ENCODE assay signal across 23 cellular contexts in genomic region chr7:26506196-26506595, GRCh38.
DNase-seq lines count a peak whose midpoint lies in the region; ATAC-seq, FAIRE-seq and TF ChIP-seq lines count a peak whose summit lies in the region.
"Had no signal": no experiment of that assay in that cellular context is flagged by ENCODE, and none has a peak within 500 bp of the region (broad histone marks: within the 10 kb centered on the region; RNA-seq: fewer than 3 reads in every experiment).

No MANE protein-coding gene starts in this region.

- no peak overlapping the region for H4K8ac ChIP-seq in IMR-90 (ENCODE audit: low read depth in 2 of 2, low read length in 2 of 2)

- H4K91ac ChIP-seq in IMR-90 (ENCODE audit: insufficient read depth, low read depth, low read length): no peak overlapping the region

- H2AFZ ChIP-seq in IMR-90 (replicated peaks; ENCODE audit: low read length, poor library complexity) (no peak overlapping the region), K562 (ENCODE audit: low read depth, low read length) (no peak overlapping the region)

- no peaks in the 10 kb centered on the region for H3K9me1 ChIP-seq in IMR-90 (ENCODE audit: insufficient read depth, low read length)
- H3K9me1 ChIP-seq in K562 (ENCODE audit: control insufficient read depth, insufficient read depth, low read length): no peaks in the 10 kb centered on the region

- no peak for TF ChIP-seq RAD21 in A549 (conservative IDR thresholded peaks at IDR 0.05 in 1 of 2, IDR thresholded peaks at IDR 0.05 in 1 of 2)
- no peak for TF ChIP-seq RAD21 in IMR-90 (IDR thresholded peaks at IDR 0.05; ENCODE audit: low read length)
- TF ChIP-seq RAD21 in K562 (CRISPR knock-in tag; conservative IDR thresholded peaks at IDR 0.05 in 1 of 2, IDR thresholded peaks at IDR 0.05 in 1 of 2): no peak

- in situ Hi-C loops in IMR-90 (cut with MboI; ENCODE audit: low sequenced_read_pairs): no loop called here
- in situ Hi-C loops in K562 (cut with MboI): loop anchor here (25.0 kb wide), 2 partner anchors 619 to 656 kb away; partner anchors contain the start of genes HOXA10, HOXA3, HOXA7 and HOXA9

- CTCF ChIA-PET in A549 (lab: Yijun Ruan, JAX): interaction anchor here (0.7 to 1.5 kb wide), 2 partner anchors 129 to 690 kb away, joined by 3 to 5 read pairs; no protein-coding TSS in a partner anchor
- CTCF ChIA-PET in IMR-90 (lab: Yijun Ruan, JAX): no interaction called here
- CTCF ChIA-PET in K562 (lab: Yijun Ruan, JAX; ENCODE audit: low intra/inter-chr PET ratio): interaction anchor here (0.7 kb wide), 1 partner anchor 141 kb away, joined by 3 read pairs; no protein-coding TSS in a partner anchor

- no peak overlapping the region for H2AK5ac ChIP-seq in IMR-90 (ENCODE audit: low read depth, low read length)

- H3K27ac ChIP-seq in A549: no peak overlapping the region
- no peak overlapping the region for H3K27ac ChIP-seq in IMR-90 (ENCODE audit: insufficient read depth, low read length)
- no peak overlapping the region for H3K27ac ChIP-seq in K562 (ENCODE audit: extremely low read depth, low read depth, low read length)
- H3K27ac ChIP-seq: BLaER1 treated with 17β-estradiol and CSF1 and Interleukin-3, amounts not matched to agents 10 nM and 100 nM had no signal

- intact Hi-C loops in IMR-90 (cut with micrococcal nuclease) (loop anchor here (10.0 kb wide), 1 partner anchor 159 kb away; no protein-coding TSS in a partner anchor), K562 (cut with micrococcal nuclease) (loop anchor here (10.0 kb wide), 1 partner anchor 441 kb away; no protein-coding TSS in a partner anchor)

- H3K36me3 ChIP-seq in IMR-90 (ENCODE audit: control insufficient read depth, insufficient read depth, low read length): no peaks in the 10 kb centered on the region
- H3K36me3 ChIP-seq in K562 (ENCODE audit: control insufficient read depth, insufficient read depth, low read length): no peaks in the 10 kb centered on the region
- H3K36me3 ChIP-seq: BLaER1 treated with 17β-estradiol and CSF1 and Interleukin-3, amounts not matched to agents 10 nM and 100 nM had no signal

- no peak overlapping the region for H3K9ac ChIP-seq in IMR-90 (ENCODE audit: low read depth, low read length)
- no peak overlapping the region for H3K9ac ChIP-seq in K562 (ENCODE audit: insufficient read depth in 1 of 2, low read depth in 2 of 2, low read length in 2 of 2)
- H3K9ac ChIP-seq: BLaER1 treated with 17β-estradiol and CSF1 and Interleukin-3, amounts not matched to agents 10 nM and 100 nM had no signal

- H3K79me1 ChIP-seq in IMR-90 (ENCODE audit: low read depth in 1 of 2, low read length in 2 of 2): no peaks in the 10 kb centered on the region

- H4K5ac ChIP-seq in IMR-90 (ENCODE audit: low read depth, low read length): no peak overlapping the region

- H3K9me3 ChIP-seq in A549 (no peaks in the 10 kb centered on the region), IMR-90 (ENCODE audit: control insufficient read depth, insufficient read depth, low read length) (no peaks in the 10 kb centered on the region), K562 (replicated peaks; ENCODE audit: control insufficient read depth, insufficient read depth, low read depth, low read length) (no peaks in the 10 kb centered on the region)

- dilution Hi-C loops in IMR-90 (cut with HindIII; ENCODE audit: low sequenced_read_pairs, unreplicated experiment): no loop called here

- H4K20me1 ChIP-seq in IMR-90 (ENCODE audit: insufficient read depth, low read length) (no peaks in the 10 kb centered on the region), K562 (replicated peaks; ENCODE audit: control insufficient read depth, insufficient read depth, low read length) (no peaks in the 10 kb centered on the region)
- H4K20me1 ChIP-seq: BLaER1 treated with 17β-estradiol and CSF1 and Interleukin-3, amounts not matched to agents 10 nM and 100 nM had no signal

- no peak overlapping the region for H3K4ac ChIP-seq in IMR-90 (ENCODE audit: low read depth, low read length)

- no peak overlapping the region for H2BK15ac ChIP-seq in IMR-90 (ENCODE audit: low read depth, low read length)

- H2AK9ac ChIP-seq in IMR-90 (replicated peaks; ENCODE audit: low read depth, low read length, poor library complexity): no peak overlapping the region

- H3K18ac ChIP-seq in IMR-90 (ENCODE audit: low read depth, low read length): no peak overlapping the region

- FAIRE-seq in A549 (lab: Jason Lieb, UNC) (no peak), K562 (lab: Jason Lieb, UNC) (no peak)
- FAIRE-seq: A204.1, GM12878, GM12892, GM18507 had no signal

- H3K4me3 ChIP-seq in A549 (no peak overlapping the region), IMR-90 (ENCODE audit: insufficient read depth, low read depth, low read length) (no peak overlapping the region), K562 (no peak overlapping the region)
- H3K4me3 ChIP-seq: BLaER1 treated with 17β-estradiol and CSF1 and Interleukin-3, amounts not matched to agents 10 nM and 100 nM; GM12878 had no signal

- BruUV-seq in IMR-90 (replicated peaks; lab: Mats Ljungman, UMichigan) (no TSS peak), K562 (replicated peaks; lab: Mats Ljungman, UMichigan) (no TSS peak)

- H3K27me3 ChIP-seq in IMR-90 (ENCODE audit: control insufficient read depth, insufficient read depth, low read length) (no peaks in the 10 kb centered on the region), K562 (ENCODE audit: control insufficient read depth in 2 of 2, insufficient read depth in 2 of 2, low read length in 2 of 2) (peaks cover 17 to 27% of the 10 kb centered on the region in 2 experiments)
- H3K27me3 ChIP-seq: BLaER1 treated with 17β-estradiol and CSF1 and Interleukin-3, amounts not matched to agents 10 nM and 100 nM had no signal

- WGBS in A549 (ENCODE audit: missing lambda C conversion rate): 45% methylated on average over 7 of the region's 7 CpGs
- WGBS in IMR-90 (ENCODE audit: extremely low coverage in 2 of 2, insufficient read length in 1 of 2), 2 experiments: 62% methylated on average over 3 of the region's 7 CpGs; no CpG with 5 or more reads in 1 of the 2 experiments
- WGBS in K562 (ENCODE audit: insufficient coverage, low coverage, missing lambda C conversion rate): 15% methylated on average over 7 of the region's 7 CpGs

- H3K56ac ChIP-seq in IMR-90 (ENCODE audit: extremely low read depth, insufficient read depth, low read length): no peak overlapping the region

- no peak for TF ChIP-seq EP300 in A549 (IDR thresholded peaks at IDR 0.05)
- TF ChIP-seq EP300 in K562 (IDR thresholded peaks at IDR 0.05; ENCODE audit: low read length): no peak

- H3K4me2 ChIP-seq in A549 (no peak overlapping the region), IMR-90 (ENCODE audit: low read depth, low read length) (no peak overlapping the region), K562 (ENCODE audit: insufficient read depth, low read length) (no peak overlapping the region)
- H3K4me2 ChIP-seq: BLaER1 treated with 17β-estradiol and CSF1 and Interleukin-3, amounts not matched to agents 10 nM and 100 nM had no signal

- TF ChIP-seq CTCF in A549 (IDR thresholded peaks at IDR 0.05) (no peak), IMR-90 (conservative IDR thresholded peaks at IDR 0.05; ENCODE audit: low read depth, low read length) (no peak), K562 (IDR thresholded peaks at IDR 0.05 in 2 of 3, conservative IDR thresholded peaks at IDR 0.05 in 1 of 3; ENCODE audit: insufficient read depth in 2 of 3, low read depth in 1 of 3, low read length in 3 of 3) (no peak)

- H2BK120ac ChIP-seq in IMR-90 (ENCODE audit: low read depth, low read length): no peak overlapping the region

- no peak for DNase-seq in A549 (ENCODE audit: low read depth in 1 of 2, low spot score in 1 of 2)
- no peak for DNase-seq in IMR-90
- no peak for DNase-seq in K562 (ENCODE audit: extremely low read depth in 1 of 4, low spot score in 3 of 4)
- no peak for DNase-seq in T1000 (lab: John Stamatoyannopoulos, UW)
- no peak for DNase-seq in activated effector memory CD4-positive, alpha-beta T cell treated with anti-CD3 and anti-CD28 coated beads, Interleukin-2, amount 50 U/mL, for 16 hours
- DNase-seq: 8988T; AML-193; CD4-positive, alpha-beta T cell; CD8-positive, alpha-beta memory T cell; COR-L47; DMS 273 treated with DMSO at 0.1 percent for 48 hours; DMS153; DMS53; DMS79; DND-41; EL; GDM1 had no signal

- H3K23ac ChIP-seq in IMR-90 (ENCODE audit: low read depth, low read length): no peak overlapping the region

- ATAC-seq in A549: no peak
- no peak for ATAC-seq in IMR-90 (ENCODE audit: low read depth)
- ATAC-seq in K562: no peak
- no peak for ATAC-seq in GM21360 (IDR thresholded peaks at IDR 0.05; ENCODE audit: unreplicated experiment)
- ATAC-seq: GM12878 had no signal

- no peaks in the 10 kb centered on the region for H3K79me2 ChIP-seq in K562 (ENCODE audit: control insufficient read depth, insufficient read depth, low read length)

- no peaks in the 10 kb centered on the region for H3K4me1 ChIP-seq in A549
- no peaks in the 10 kb centered on the region for H3K4me1 ChIP-seq in IMR-90 (ENCODE audit: control insufficient read depth, insufficient read depth, low read length)
- peaks cover 3% of the 10 kb centered on the region in 2 experiments; a peak in 2 of 5 replicates for H3K4me1 ChIP-seq in K562 (replicated peaks in 1 of 2; ENCODE audit: control insufficient read depth in 2 of 2, insufficient read depth in 2 of 2, low read length in 2 of 2)
- H3K4me1 ChIP-seq: BLaER1 treated with 17β-estradiol and CSF1 and Interleukin-3, amounts not matched to agents 10 nM and 100 nM had no signal

- POLR2A ChIA-PET in A549 (lab: Yijun Ruan, JAX) (no interaction called here), IMR-90 (lab: Charles Lee; ENCODE audit: unreplicated experiment) (no interaction called here), K562 (lab: Yijun Ruan, JAX) (interaction anchor here (0.5 to 1.1 kb wide), 3 partner anchors 11 to 1012 kb away, joined by 3 read pairs; no protein-coding TSS in a partner anchor)

- H2BK5ac ChIP-seq in IMR-90 (ENCODE audit: low read depth, low read length, poor library complexity, severe bottlenecking): no peak overlapping the region

- no peak overlapping the region for H3K14ac ChIP-seq in IMR-90 (replicated peaks; ENCODE audit: low read depth, low read length)

- no peak overlapping the region for H2BK20ac ChIP-seq in IMR-90 (ENCODE audit: low read depth, low read length)

- TF ChIP-seq POLR2A in A549 (IDR thresholded peaks at IDR 0.05; ENCODE audit: low read length) (no peak), IMR-90 (IDR thresholded peaks at IDR 0.05; ENCODE audit: low read depth, low read length) (no peak), K562 (conservative IDR thresholded peaks at IDR 0.05) (no peak)

TF ChIP-seq in A549, 52 proteins besides CTCF, POLR2A, EP300 and RAD21:
- no peak for TF ChIP-seq SMC3 (IDR thresholded peaks at IDR 0.05)
- TF ChIP-seq MAFK (IDR thresholded peaks at IDR 0.05; ENCODE audit: partially characterized antibody): peak; percentile 37
- TF ChIP-seq MYC (IDR thresholded peaks at IDR 0.05; ENCODE audit: borderline replicate concordance, low read length): no peak

TF ChIP-seq in IMR-90, 13 proteins besides CTCF, POLR2A, EP300 and RAD21:
- TF ChIP-seq MAFK (IDR thresholded peaks at IDR 0.05; ENCODE audit: low read depth, low read length) (peak; percentile 13; the same call in 1 of the 2 replicates), RCOR1 (IDR thresholded peaks at IDR 0.05; ENCODE audit: insufficient replicate concordance, low read length) (no peak)

TF ChIP-seq in K562, 482 proteins besides CTCF, POLR2A, EP300 and RAD21 (continues in another document):
- TF ChIP-seq ZNF778 (CRISPR knock-in tag; IDR thresholded peaks at IDR 0.05) (no peak), ZFX (CRISPR knock-in tag; IDR thresholded peaks at IDR 0.05) (no peak), HMG20B (CRISPR knock-in tag; IDR thresholded peaks at IDR 0.05) (no peak), FOSL1 (tag; conservative IDR thresholded peaks at IDR 0.05) (no peak)

Comparison
In these comparisons a context has a peak if more than half of its experiments do, and no peak if none do; other contexts are left out.
1. Of the 35 proteins assayed by ChIP-seq in both K562 and A549: peak only in K562: none; only in A549: MAFK; in both: none; in neither: 34.